9 cellular contexts compared by ENCODE assay signal in genomic region chr17:38464251-38464722, GRCh38. TPM values are rescaled to one million over a fixed set of nuclear protein-coding genes. Genes with fewer than 3 reads are reported as not detected.
DNase-seq lines count a peak whose midpoint lies in the region; ATAC-seq and TF ChIP-seq lines count a peak whose summit lies in the region.
"Had no signal": no experiment of that assay in that cellular context is flagged by ENCODE, and none has a peak within 500 bp of the region (broad histone marks: within the 10 kb centered on the region; RNA-seq: fewer than 3 reads in every experiment).

No MANE protein-coding gene starts in this region.

- H3K9ac ChIP-seq in HCT116 (ENCODE audit: low read length): peak overlapping the region; percentile 79

- peaks cover 20 to 33% of the 10 kb centered on the region in 2 experiments for H3K4me1 ChIP-seq in HCT116 (ENCODE audit: control insufficient read depth in 1 of 2, insufficient read depth in 2 of 2, low read length in 2 of 2)

- intact Hi-C loops in HCT116 (cut with micrococcal nuclease): no loop called here

- DNase-seq in HCT116 (ENCODE audit: low read depth, low spot score) (no peak), caudate nucleus (lab: John Stamatoyannopoulos, UW) (peak in 54 of 61 donors; percentile 28 to 88 (median 75)), left lobe of liver (ENCODE audit: low spot score) (no peak), superior temporal gyrus (ENCODE audit: extremely low spot score) (peak; percentile 79), NCI-H510A (lab: John Stamatoyannopoulos, UW) (no peak)
- no peak for DNase-seq in activated CD4-positive, alpha-beta T cell treated with anti-CD3 and anti-CD28 coated beads for 1 hour
- DNase-seq: activated CD4-positive, alpha-beta T cell treated with anti-CD3 and anti-CD28 coated beads, Interleukin-2, amount 10 ng/mL, durations not matched to agents 7 days and 5 days had no signal

- no peak for TF ChIP-seq POLR2A in HCT116 (IDR thresholded peaks at IDR 0.05; ENCODE audit: borderline replicate concordance, extremely low read depth, insufficient read depth, insufficient read length)

- H3K27ac ChIP-seq in HCT116 (ENCODE audit: low read depth, low read length) (peak overlapping the region; percentile 84), caudate nucleus (ENCODE audit: low read depth, low read length) (peak overlapping the region; percentile 94)

- H3K9me2 ChIP-seq in HCT116 (ENCODE audit: insufficient read depth): no peaks in the 10 kb centered on the region

- no peaks in the 10 kb centered on the region for H3K27me3 ChIP-seq in HCT116 (ENCODE audit: insufficient read depth, low read length)

- BruUV-seq in HCT116 (replicated peaks; lab: Mats Ljungman, UMichigan): TSS peak; percentile 92

- H3K9me3 ChIP-seq in HCT116 (ENCODE audit: control insufficient read depth in 1 of 2, insufficient read depth in 1 of 2, low read depth in 1 of 2, low read length in 2 of 2): no peaks in the 10 kb centered on the region

- H3K79me2 ChIP-seq in HCT116 (ENCODE audit: insufficient read depth, low read length): peaks cover 5% of the 10 kb centered on the region; the same call in 1 of the 2 replicates

- TF ChIP-seq CTCF in HCT116 (IDR thresholded peaks at IDR 0.05 in 2 of 3, conservative IDR thresholded peaks at IDR 0.05 in 1 of 3; ENCODE audit: borderline replicate concordance in 1 of 3, insufficient read depth in 1 of 3, low read depth in 2 of 3, low read length in 2 of 3): no peak

- H2AFZ ChIP-seq in HCT116 (ENCODE audit: low read depth, low read length, poor library complexity, severe bottlenecking): no peak overlapping the region

- peak overlapping the region; percentile 94 for H3K4me2 ChIP-seq in HCT116 (ENCODE audit: low read length)

- peak overlapping the region in 1 of 2 experiments; percentile 69; a peak in 3 of 4 replicates for H3K4me3 ChIP-seq in HCT116 (replicated peaks in 1 of 2; ENCODE audit: low read depth in 1 of 2, low read length in 2 of 2)

- POLR2A ChIA-PET in HCT116 (lab: Charles Lee): interaction anchor here (0.5 to 0.9 kb wide), 2 partner anchors 8 to 17 kb away, joined by 3 read pairs; no protein-coding TSS in a partner anchor

- RAD21 ChIA-PET in HCT116 (lab: Charles Lee; ENCODE audit: low non-redundant PET in 1 of 2, low total read pairs in 2 of 2, uncharacterized antibody in 2 of 2, unreplicated experiment in 2 of 2): no interaction called here

- H3K36me3 ChIP-seq in HCT116 (ENCODE audit: control insufficient read depth in 1 of 2, insufficient read depth in 2 of 2, low read length in 2 of 2): peaks cover 3 to 10% of the 10 kb centered on the region in 2 experiments; a peak in 3 of 4 replicates

- ATAC-seq in HCT116 (peak; percentile 39), left lobe of liver (peak; percentile 49), HG03159 (IDR thresholded peaks at IDR 0.05; ENCODE audit: unreplicated experiment) (no peak)
- ATAC-seq in activated CD4-positive, CD25-positive, alpha-beta regulatory T cell treated with anti-CD3 and anti-CD28 coated beads, Interleukin-2, amount 50 U/mL, for 24 hours: no peak

- H4K20me1 ChIP-seq in HCT116 (ENCODE audit: insufficient read depth): no peaks in the 10 kb centered on the region

- CTCF ChIA-PET in HCT116 (lab: Charles Lee): interaction anchor here (0.5 to 1.2 kb wide), 2 partner anchors 8 to 17 kb away, joined by 4 read pairs; no protein-coding TSS in a partner anchor

- no peak for TF ChIP-seq RAD21 in HCT116 (IDR thresholded peaks at IDR 0.05; ENCODE audit: low read depth)

TF ChIP-seq in HCT116, 20 proteins besides CTCF, POLR2A, EP300 and RAD21:
- TF ChIP-seq EGR1 (IDR thresholded peaks at IDR 0.05; ENCODE audit: low read depth) (no peak), JUND (IDR thresholded peaks at IDR 0.05) (no peak), SRF (IDR thresholded peaks at IDR 0.05; ENCODE audit: low read depth) (no peak), ELF1 (IDR thresholded peaks at IDR 0.05; ENCODE audit: borderline replicate concordance, low read depth) (no peak), YY1 (IDR thresholded peaks at IDR 0.05; ENCODE audit: extremely low read depth, insufficient replicate concordance, low read depth, low read length) (no peak), CEBPB (IDR thresholded peaks at IDR 0.05; ENCODE audit: low read depth) (no peak), SP1 (IDR thresholded peaks at IDR 0.05; ENCODE audit: low read depth) (no peak), CBX3 (IDR thresholded peaks at IDR 0.05; ENCODE audit: low read depth) (no peak), ZFX (IDR thresholded peaks at IDR 0.05) (no peak), POLR2AphosphoS5 (IDR thresholded peaks at IDR 0.05; ENCODE audit: low read depth, low read length) (no peak), MAX (IDR thresholded peaks at IDR 0.05) (no peak)

RNA-seq across cellular contexts. Expression of gene ARHGAP23, which starts 36.0 kb away (rescaled TPM):
- total RNA-seq in HCT116 (2021; ENCODE audit: unreplicated experiment): 41.0 TPM
- 19.5 and 21.5 TPM in 2 replicates for polyA plus RNA-seq in HCT116 (2012)
- total RNA-seq in left lobe of liver: 3.3 TPM

Comparison
In these comparisons a context has a peak if more than half of its experiments do, and no peak if none do; other contexts are left out.
1. ATAC-seq: peak in HCT116 (single experiment) and left lobe of liver (single experiment); none in activated CD4-positive, CD25-positive, alpha-beta regulatory T cell treated with anti-CD3 and anti-CD28 coated beads, Interleukin-2, amount 50 U/mL, for 24 hours (0 of 2) and HG03159 (single experiment).
2. DNase-seq: peak in caudate nucleus (54 of 61) and superior temporal gyrus (single experiment); none in HCT116 (single experiment), left lobe of liver (single experiment), NCI-H510A (single experiment) and activated CD4-positive, alpha-beta T cell treated with anti-CD3 and anti-CD28 coated beads for 1 hour (single experiment).